Comparison of ENCODE assay signal across 21 cellular contexts in the genomic region with DNA sequence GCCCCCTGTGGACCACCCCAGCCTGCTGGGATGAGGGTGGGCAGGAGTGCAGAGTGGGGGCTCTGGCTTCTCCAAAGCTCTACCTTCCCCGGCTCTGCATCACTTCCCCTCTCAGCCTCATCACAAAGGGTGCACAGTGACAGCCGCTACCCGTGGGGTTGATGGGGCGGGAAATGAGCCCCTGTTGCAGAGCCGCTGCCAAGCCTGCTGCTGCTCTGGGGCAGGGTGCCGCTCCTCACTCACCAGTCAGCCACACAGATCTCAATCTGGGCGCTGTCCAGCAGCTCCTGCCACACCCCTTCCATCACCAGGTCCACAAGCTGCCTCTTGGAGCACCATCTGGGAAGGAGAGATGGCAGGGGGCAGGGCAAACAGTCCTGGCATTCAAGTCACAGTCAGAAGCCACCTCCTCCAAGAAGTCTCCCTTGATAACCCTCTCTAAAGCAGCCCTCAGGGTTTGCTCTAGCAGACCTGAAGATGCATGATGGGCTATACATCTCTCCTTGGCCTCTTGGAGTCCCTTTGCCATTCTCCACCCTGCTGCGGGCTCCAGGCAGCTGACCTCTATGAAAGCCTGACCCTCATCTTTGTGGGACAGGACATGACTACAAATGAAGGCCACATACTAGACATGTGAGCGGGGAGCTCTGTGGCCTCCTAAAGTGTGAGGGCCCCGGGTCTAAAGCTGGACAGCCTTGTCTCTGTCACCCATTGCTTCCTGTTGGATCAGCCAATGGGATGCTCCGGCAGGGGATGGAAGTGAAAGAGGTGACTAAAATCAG. TPM values are rescaled to one million over a fixed set of nuclear protein-coding genes. Genes with fewer than 3 reads are reported as not detected.
DNase-seq lines count a peak whose midpoint lies in the region; ATAC-seq, FAIRE-seq and TF ChIP-seq lines count a peak whose summit lies in the region.
"Had no signal": no experiment of that assay in that cellular context is flagged by ENCODE, and none has a peak within 500 bp of the region (broad histone marks: within the 10 kb centered on the region; RNA-seq: fewer than 3 reads in every experiment).

No MANE protein-coding gene starts in this region.

- TF ChIP-seq CTCF in MCF 10A (IDR thresholded peaks at IDR 0.05; ENCODE audit: unreplicated experiment) (no peak), breast epithelium (IDR thresholded peaks at IDR 0.05) (no peak), GM12878 (IDR thresholded peaks at IDR 0.05 in 2 of 3, conservative IDR thresholded peaks at IDR 0.05 in 1 of 3; ENCODE audit: control insufficient read depth in 2 of 3, extremely low read depth in 1 of 3, insufficient read depth in 1 of 3, low read depth in 3 of 3, low read length in 3 of 3) (no peak), osteoblast (IDR thresholded peaks at IDR 0.05; ENCODE audit: extremely low read depth, low read depth, low read length) (no peak)

- no peak overlapping the region for H3K9ac ChIP-seq in GM12878 (ENCODE audit: control insufficient read depth, insufficient read depth, low read length)
- H3K9ac ChIP-seq: BLaER1 treated with 17β-estradiol and CSF1 and Interleukin-3, amounts not matched to agents 10 nM and 100 nM had no signal

- BruUV-seq in MCF 10A (replicated peaks; lab: Mats Ljungman, UMichigan) (no TSS peak), GM12878 (replicated peaks; lab: Mats Ljungman, UMichigan) (no TSS peak)

- no peaks in the 10 kb centered on the region for H3K36me3 Mint-ChIP-seq in MCF 10A (ENCODE audit: insufficient read depth, unreplicated experiment)
- H3K36me3 Mint-ChIP-seq: CD8-positive, alpha-beta memory T cell; IgD-negative memory B cell had no signal

- TF ChIP-seq RAD21 in GM12878 (IDR thresholded peaks at IDR 0.05; ENCODE audit: insufficient read depth, low read depth, low read length): no peak

- TF ChIP-seq POLR2A in breast epithelium (IDR thresholded peaks at IDR 0.05): no peak
- TF ChIP-seq POLR2A in GM12878 (IDR thresholded peaks at IDR 0.05; ENCODE audit: low read depth, low read length): no peak

- no peak overlapping the region for H3K4me3 Mint-ChIP-seq in MCF 10A (ENCODE audit: unreplicated experiment)
- H3K4me3 Mint-ChIP-seq: IgD-negative memory B cell had no signal

- intact Hi-C loops in MCF 10A (cut with micrococcal nuclease) (no loop called here), breast epithelium (cut with DNase I; ENCODE audit: low total_unique reads) (loop anchor here (5.0 kb wide), 1 partner anchor 176 kb away; no protein-coding TSS in a partner anchor), GM12878 (cut with micrococcal nuclease; ENCODE audit: unreplicated experiment) (no loop called here)

- H3K27me3 Mint-ChIP-seq in MCF 10A (ENCODE audit: insufficient read depth, unreplicated experiment): peaks cover under 1% of the 10 kb centered on the region

- H3K79me2 ChIP-seq in GM12878 (ENCODE audit: control insufficient read depth, insufficient read depth, low read length): no peaks in the 10 kb centered on the region
- H3K79me2 ChIP-seq in osteoblast (ENCODE audit: insufficient read depth, low read length): no peaks in the 10 kb centered on the region

- DNase-seq in MCF 10A (ENCODE audit: unreplicated experiment) (peak; percentile 11), breast epithelium (ENCODE audit: low spot score in 2 of 2) (no peak), HT-29 (ENCODE audit: low spot score) (peak; percentile 27), GM12878 (ENCODE audit: low read depth, low spot score) (no peak), osteoblast (ENCODE audit: insufficient read length, low spot score, missing footprints) (peak; percentile 58), hypothalamus (lab: John Stamatoyannopoulos, UW) (no peak), NCI-H2196 (lab: John Stamatoyannopoulos, UW; ENCODE audit: unreplicated experiment) (no peak)
- DNase-seq: MV-4-11, NCI-H1417 treated with DMSO at 0.1 percent for 48 hours, NCI-H1930, NCI-H2171 treated with DMSO at 0.1 percent for 48 hours, NCI-H774, Peyer's patch, SHP77 treated with DMSO at 0.1 percent for 48 hours had no signal

- H3K4me1 ChIP-seq in breast epithelium: no peaks in the 10 kb centered on the region
- no peaks in the 10 kb centered on the region for H3K4me1 ChIP-seq in GM12878 (ENCODE audit: control insufficient read depth, insufficient read depth, low read length)
- no peaks in the 10 kb centered on the region for H3K4me1 ChIP-seq in osteoblast (ENCODE audit: insufficient read depth, low read length)

- no peaks in the 10 kb centered on the region for H3K4me1 Mint-ChIP-seq in MCF 10A (ENCODE audit: insufficient read depth, unreplicated experiment)

- SMC1A ChIA-PET in GM12878 (lab: Charles Lee; ENCODE audit: uncharacterized antibody, unreplicated experiment): no interaction called here

- no peak overlapping the region for H3K27ac ChIP-seq in breast epithelium
- no peak overlapping the region for H3K27ac ChIP-seq in GM12878 (ENCODE audit: control insufficient read depth, insufficient read depth)
- no peak overlapping the region for H3K27ac ChIP-seq in osteoblast (ENCODE audit: low read depth, low read length)
- H3K27ac ChIP-seq: BLaER1 treated with 17β-estradiol and CSF1 and Interleukin-3, amounts not matched to agents 10 nM and 100 nM; Peyer's patch had no signal

- CTCF ChIA-PET in MCF 10A (lab: Yijun Ruan, JAX) (interaction anchor here (0.5 to 1.9 kb wide), 3 partner anchors 16 to 523 kb away, joined by 3 to 5 read pairs (median 4); partner anchors contain the start of genes ACTN4, MRPS12 and SARS2), GM12878 (lab: Yijun Ruan, JAX) (interaction anchor here (1.7 kb wide), 1 partner anchor 16 kb away, joined by 6 read pairs; the partner anchor contains the start of genes MRPS12 and SARS2)

- in situ Hi-C loops in GM12878 (cut with MboI): no loop called here

- FAIRE-seq in GM12878 (lab: Jason Lieb, UNC): no peak
- FAIRE-seq: A204.1 had no signal

- H3K9me3 ChIP-seq in breast epithelium: no peaks in the 10 kb centered on the region
- no peaks in the 10 kb centered on the region; the same call in 2 of the 3 replicates for H3K9me3 ChIP-seq in GM12878 (replicated peaks; ENCODE audit: control insufficient read depth, insufficient read depth, low read length)
- H3K9me3 ChIP-seq in osteoblast (ENCODE audit: low read depth, low read length): no peaks in the 10 kb centered on the region

- H3K4me3 ChIP-seq in breast epithelium: no peak overlapping the region
- no peak overlapping the region for H3K4me3 ChIP-seq in GM12878
- no peak overlapping the region for H3K4me3 ChIP-seq in osteoblast (ENCODE audit: insufficient read depth, low read length)
- H3K4me3 ChIP-seq: BLaER1 treated with 17β-estradiol and CSF1 and Interleukin-3, amounts not matched to agents 10 nM and 100 nM; Peyer's patch had no signal

- no peak for TF ChIP-seq EP300 in GM12878 (IDR thresholded peaks at IDR 0.05; ENCODE audit: borderline replicate concordance in 1 of 2, control insufficient read depth in 1 of 2, low read depth in 2 of 2, low read length in 2 of 2)

- H3K36me3 ChIP-seq in breast epithelium: no peaks in the 10 kb centered on the region
- no peaks in the 10 kb centered on the region for H3K36me3 ChIP-seq in GM12878 (ENCODE audit: control insufficient read depth in 2 of 2, insufficient read depth in 2 of 2, low read length in 1 of 2)
- H3K36me3 ChIP-seq in osteoblast (ENCODE audit: insufficient read depth, low read length): peaks cover 10% of the 10 kb centered on the region
- H3K36me3 ChIP-seq: BLaER1 treated with 17β-estradiol and CSF1 and Interleukin-3, amounts not matched to agents 10 nM and 100 nM; Peyer's patch had no signal

- RAD21 ChIA-PET in GM12878 (lab: Charles Lee; ENCODE audit: unreplicated experiment): interaction anchor here (0.5 kb wide), 1 partner anchor 171 kb away, joined by 3 read pairs; no protein-coding TSS in a partner anchor

- H4K20me1 ChIP-seq in GM12878 (ENCODE audit: control insufficient read depth, insufficient read depth) (no peaks in the 10 kb centered on the region), osteoblast (ENCODE audit: insufficient read depth, low read length) (peaks cover 3% of the 10 kb centered on the region)
- H4K20me1 ChIP-seq: BLaER1 treated with 17β-estradiol and CSF1 and Interleukin-3, amounts not matched to agents 10 nM and 100 nM had no signal

- ATAC-seq in GM12878: no peak
- no peak for ATAC-seq in GM19455 (IDR thresholded peaks at IDR 0.05; ENCODE audit: unreplicated experiment)

- H2AFZ ChIP-seq in GM12878 (ENCODE audit: control insufficient read depth, low read depth, low read length) (no peak overlapping the region), osteoblast (ENCODE audit: low read length) (no peak overlapping the region)

- no peaks in the 10 kb centered on the region for H3K27me3 ChIP-seq in breast epithelium
- no peaks in the 10 kb centered on the region; a peak in 1 of 4 replicates for H3K27me3 ChIP-seq in GM12878 (replicated peaks in 1 of 2; ENCODE audit: control insufficient read depth in 2 of 2, insufficient read depth in 2 of 2, low read length in 1 of 2)
- no peaks in the 10 kb centered on the region for H3K27me3 ChIP-seq in osteoblast (ENCODE audit: insufficient read depth, low read length)
- H3K27me3 ChIP-seq: BLaER1 treated with 17β-estradiol and CSF1 and Interleukin-3, amounts not matched to agents 10 nM and 100 nM; Peyer's patch had no signal

- H3K9me3 Mint-ChIP-seq in MCF 10A (ENCODE audit: unreplicated experiment): no peaks in the 10 kb centered on the region
- H3K9me3 Mint-ChIP-seq: CD8-positive, alpha-beta memory T cell had no signal

- no peak overlapping the region for H3K27ac Mint-ChIP-seq in MCF 10A (ENCODE audit: low read depth, unreplicated experiment)
- H3K27ac Mint-ChIP-seq: IgD-negative memory B cell had no signal

- POLR2A ChIA-PET in MCF 10A (lab: Yijun Ruan, JAX) (interaction anchor here (0.9 kb wide), 1 partner anchor 16 kb away, joined by 9 read pairs; the partner anchor contains the start of genes MRPS12 and SARS2), GM12878 (lab: Charles Lee) (no interaction called here)

- no peak overlapping the region for H3K4me2 ChIP-seq in GM12878 (ENCODE audit: control insufficient read depth, insufficient read depth)
- H3K4me2 ChIP-seq in osteoblast (ENCODE audit: insufficient read depth, low read length): no peak overlapping the region
- H3K4me2 ChIP-seq: BLaER1 treated with 17β-estradiol and CSF1 and Interleukin-3, amounts not matched to agents 10 nM and 100 nM had no signal

- 56% methylated on average over 11 of the region's 11 CpGs for WGBS in GM12878 (ENCODE audit: insufficient coverage, insufficient replicate concordance, low lambda C conversion rate, missing lambda C conversion rate)

RNA-seq across cellular contexts. Expression of gene MRPS12, which starts 15.7 kb away (rescaled TPM):
- total RNA-seq in MCF 10A (2022) (38.1 and 53.3 TPM in 2 replicates), breast epithelium (10 to 100 TPM; 27.5 to 41.0 (median 29.3) TPM), GM12878 (2014; rRNA removed) (120 and 149 TPM in 2 replicates), GM12878 (2014; rRNA removed; fragmentation: Illumina TruSeq; extraction: Trizol) (38.1 and 41.8 TPM in 2 replicates), GM12878 (2021) (101 and 112 TPM in 2 replicates), osteoblast (21.5 and 25.7 TPM in 2 replicates)
- total RNA-seq in HT-29 (2014; rRNA removed; shearing (Covaris generic)): 350 and 367 TPM in 2 replicates
- 21.5 and 25.4 TPM in 2 replicates for total RNA-seq in GM12878 (2013; cell fraction: nucleolus; rRNA removed)
- 21.9 TPM for polyA plus RNA-seq in GM12878 (2011; ENCODE audit: low read depth)
- polyA plus RNA-seq in GM12878 (2011; rRNA removed) (19.4 and 42.6 TPM in 2 replicates), GM12878 (2014; fragmentation: Illumina TruSeq; extraction: Trizol) (6.0 and 22.8 TPM in 2 replicates), GM12878 (2014; fragmentation: Nextera tagmentation; extraction: Ambion mirVana) (10 to 100 TPM in 1 of 2 experiments, 1 to 10 TPM in 1; 7.3 to 39.6 TPM), GM12878 (2014; rRNA removed) (148 and 171 TPM in 2 replicates), GM12878 (2016; fragmentation: Nextera tagmentation; extraction: Ambion mirVana) (100 to 1,000 TPM; 178 to 205 TPM)
- 83.1 and 137 TPM in 2 replicates for polyA plus RNA-seq in GM12878 (2011; cell fraction: cytosol; rRNA removed)
- 78.3 and 81.7 TPM in 2 replicates for polyA plus RNA-seq in GM12878 (2011; cell fraction: nucleus; rRNA removed)
- polyA plus RNA-seq in GM12878 (2012): 53.3 and 53.6 TPM in 2 replicates
- polyA minus RNA-seq in GM12878 (2011; rRNA and poly(A)+ RNA removed): 22.2 and 47.5 TPM in 2 replicates
- 24.0 and 27.7 TPM in 2 replicates for polyA minus RNA-seq in GM12878 (2011; cell fraction: cytosol; rRNA and poly(A)+ RNA removed)
- polyA minus RNA-seq in GM12878 (2011; cell fraction: nucleus; rRNA and poly(A)+ RNA removed): 21.3 and 34.3 TPM in 2 replicates

RNA-seq across cellular contexts. Expression of gene SARS2, which starts 15.9 kb away (rescaled TPM):
- 9.3 and 23.6 TPM in 2 replicates for total RNA-seq in MCF 10A (2022)
- total RNA-seq in breast epithelium: 10 to 100 TPM; 10.9 to 22.6 (median 18.9) TPM
- total RNA-seq in HT-29 (2014; rRNA removed; shearing (Covaris generic)): 100 and 110 TPM in 2 replicates
- total RNA-seq in GM12878 (2013; cell fraction: nucleolus; rRNA removed): 36.5 and 40.6 TPM in 2 replicates
- 33.7 and 34.1 TPM in 2 replicates for total RNA-seq in GM12878 (2014; rRNA removed)
- 18.5 and 21.4 TPM in 2 replicates for total RNA-seq in GM12878 (2014; rRNA removed; fragmentation: Illumina TruSeq; extraction: Trizol)
- 35.9 and 38.2 TPM in 2 replicates for total RNA-seq in GM12878 (2021)
- 15.0 TPM for polyA plus RNA-seq in GM12878 (2011; ENCODE audit: low read depth)
- polyA plus RNA-seq in GM12878 (2011; rRNA removed): 9.1 and 20.9 TPM in 2 replicates
- polyA plus RNA-seq in GM12878 (2011; cell fraction: cytosol; rRNA removed): 24.2 and 40.9 TPM in 2 replicates
- 148 and 173 TPM in 2 replicates for polyA plus RNA-seq in GM12878 (2011; cell fraction: nucleus; rRNA removed)
- 23.8 and 28.3 TPM in 2 replicates for polyA plus RNA-seq in GM12878 (2012)
- 7.3 and 19.0 TPM in 2 replicates for polyA plus RNA-seq in GM12878 (2014; fragmentation: Illumina TruSeq; extraction: Trizol)
- polyA plus RNA-seq in GM12878 (2014; fragmentation: Nextera tagmentation; extraction: Ambion mirVana): 1 to 10 TPM; 2.6 to 7.8 TPM
- polyA plus RNA-seq in GM12878 (2014; rRNA removed): 50.3 and 77.8 TPM in 2 replicates
- polyA plus RNA-seq in GM12878 (2016; fragmentation: Nextera tagmentation; extraction: Ambion mirVana): 10 to 100 TPM; 35.8 to 42.7 TPM
- polyA minus RNA-seq in GM12878 (2011; rRNA and poly(A)+ RNA removed): 11.6 and 33.9 TPM in 2 replicates
- 16.7 and 21.9 TPM in 2 replicates for polyA minus RNA-seq in GM12878 (2011; cell fraction: cytosol; rRNA and poly(A)+ RNA removed)
- 18.9 and 29.1 TPM in 2 replicates for polyA minus RNA-seq in GM12878 (2011; cell fraction: nucleus; rRNA and poly(A)+ RNA removed)
- 20.3 and 21.7 TPM in 2 replicates for total RNA-seq in osteoblast

RNA-seq across cellular contexts. Expression of gene FBXO17, which starts 29.1 kb away (rescaled TPM):
- total RNA-seq in MCF 10A (2022) (5.2 and 5.8 TPM in 2 replicates), breast epithelium (10 to 100 TPM; 14.2 to 67.2 (median 28.5) TPM), GM12878 (2014; rRNA removed) (7.2 and 10.6 TPM in 2 replicates), GM12878 (2014; rRNA removed; fragmentation: Illumina TruSeq; extraction: Trizol) (5.5 and 5.6 TPM in 2 replicates), GM12878 (2021) (8.7 and 11.1 TPM in 2 replicates), osteoblast (40.9 and 42.7 TPM in 2 replicates)
- total RNA-seq in HT-29 (2014; rRNA removed; shearing (Covaris generic)): not detected in 2 replicates
- 4.4 and 5.4 TPM in 2 replicates for total RNA-seq in GM12878 (2013; cell fraction: nucleolus; rRNA removed)
- polyA plus RNA-seq in GM12878 (2011; ENCODE audit: low read depth): 0.30 TPM
- polyA plus RNA-seq in GM12878 (2011; rRNA removed) (6.5 and 7.2 TPM in 2 replicates), GM12878 (2014; fragmentation: Illumina TruSeq; extraction: Trizol) (5.1 and 6.0 TPM in 2 replicates), GM12878 (2014; fragmentation: Nextera tagmentation; extraction: Ambion mirVana) (1 to 10 TPM; 2.2 to 2.4 TPM), GM12878 (2014; rRNA removed) (8.9 and 11.6 TPM in 2 replicates), GM12878 (2016; fragmentation: Nextera tagmentation; extraction: Ambion mirVana) (1 to 10 TPM; 3.6 to 4.0 TPM)
- polyA plus RNA-seq in GM12878 (2011; cell fraction: cytosol; rRNA removed): 8.3 and 9.4 TPM in 2 replicates
- polyA plus RNA-seq in GM12878 (2011; cell fraction: nucleus; rRNA removed): 13.6 and 17.8 TPM in 2 replicates
- polyA plus RNA-seq in GM12878 (2012): 0.55 and 0.63 TPM in 2 replicates
- 3.0 and 5.8 TPM in 2 replicates for polyA minus RNA-seq in GM12878 (2011; rRNA and poly(A)+ RNA removed)
- 2.7 and 3.2 TPM in 2 replicates for polyA minus RNA-seq in GM12878 (2011; cell fraction: cytosol; rRNA and poly(A)+ RNA removed)
- polyA minus RNA-seq in GM12878 (2011; cell fraction: nucleus; rRNA and poly(A)+ RNA removed): 2.1 and 5.2 TPM in 2 replicates
- total RNA-seq: CD8-positive, alpha-beta memory T cell had no signal
- polyA plus RNA-seq: IgD-negative memory B cell had no signal

RNA-seq across cellular contexts. Expression of gene CCER2, which starts 34.4 kb away (rescaled TPM):
- total RNA-seq in MCF 10A (2022) (0.39 TPM in 1 of 2 replicates, not detected in the other), breast epithelium (under 1 TPM in 2 of 3 donors, not detected in 1; 0.64 to 0.88 TPM), GM12878 (2014; rRNA removed) (0.28 and 0.33 TPM in 2 replicates), GM12878 (2014; rRNA removed; fragmentation: Illumina TruSeq; extraction: Trizol) (0.27 and 0.37 TPM in 2 replicates), GM12878 (2021) (0.21 and 0.56 TPM in 2 replicates), osteoblast (not detected in 2 replicates)
- total RNA-seq in HT-29 (2014; rRNA removed; shearing (Covaris generic)): 0.16 TPM in 1 of 2 replicates, not detected in the other
- total RNA-seq in GM12878 (2013; cell fraction: nucleolus; rRNA removed): 1.2 TPM in 1 of 2 replicates, not detected in the other
- 0.39 TPM for polyA plus RNA-seq in GM12878 (2011; ENCODE audit: low read depth)
- polyA plus RNA-seq in GM12878 (2011; rRNA removed) (0.13 and 0.23 TPM in 2 replicates), GM12878 (2014; fragmentation: Illumina TruSeq; extraction: Trizol) (0.62 TPM in 1 of 2 replicates, not detected in the other), GM12878 (2014; fragmentation: Nextera tagmentation; extraction: Ambion mirVana) (under 1 TPM; 0.26 TPM), GM12878 (2014; rRNA removed) (0.55 and 1.4 TPM in 2 replicates), GM12878 (2016; fragmentation: Nextera tagmentation; extraction: Ambion mirVana) (under 1 TPM; 0.19 to 0.59 TPM)
- polyA plus RNA-seq in GM12878 (2011; cell fraction: cytosol; rRNA removed): 0.25 and 0.50 TPM in 2 replicates
- polyA plus RNA-seq in GM12878 (2011; cell fraction: nucleus; rRNA removed): 2.4 and 3.5 TPM in 2 replicates
- polyA plus RNA-seq in GM12878 (2012): 0.53 and 1.3 TPM in 2 replicates
- polyA minus RNA-seq in GM12878 (2011; rRNA and poly(A)+ RNA removed): not detected in 2 replicates
- polyA minus RNA-seq in GM12878 (2011; cell fraction: cytosol; rRNA and poly(A)+ RNA removed): not detected in 2 replicates
- not detected in 2 replicates for polyA minus RNA-seq in GM12878 (2011; cell fraction: nucleus; rRNA and poly(A)+ RNA removed)
- total RNA-seq: H4, HT1080 had no signal
- polyA plus RNA-seq: CD8-positive, alpha-beta memory T cell; IgD-negative memory B cell had no signal

RNA-seq across cellular contexts. Expression of gene NFKBIB, which starts 46.7 kb away (rescaled TPM):
- total RNA-seq in MCF 10A (2022) (45.1 and 45.4 TPM in 2 replicates), breast epithelium (10 to 100 TPM; 15.7 to 29.2 (median 19.6) TPM), GM12878 (2014; rRNA removed) (45.0 and 52.2 TPM in 2 replicates), GM12878 (2014; rRNA removed; fragmentation: Illumina TruSeq; extraction: Trizol) (11.0 and 11.7 TPM in 2 replicates), GM12878 (2021) (47.6 and 54.6 TPM in 2 replicates), osteoblast (9.1 and 12.7 TPM in 2 replicates)
- 101 and 106 TPM in 2 replicates for total RNA-seq in HT-29 (2014; rRNA removed; shearing (Covaris generic))
- 5.3 and 5.4 TPM in 2 replicates for total RNA-seq in GM12878 (2013; cell fraction: nucleolus; rRNA removed)
- 7.9 TPM for polyA plus RNA-seq in GM12878 (2011; ENCODE audit: low read depth)
- polyA plus RNA-seq in GM12878 (2011; rRNA removed) (12.4 and 25.7 TPM in 2 replicates), GM12878 (2014; fragmentation: Illumina TruSeq; extraction: Trizol) (3.7 and 8.6 TPM in 2 replicates), GM12878 (2014; fragmentation: Nextera tagmentation; extraction: Ambion mirVana) (1 to 10 TPM; 1.2 to 4.3 TPM), GM12878 (2014; rRNA removed) (60.9 and 74.0 TPM in 2 replicates), GM12878 (2016; fragmentation: Nextera tagmentation; extraction: Ambion mirVana) (10 to 100 TPM; 36.3 to 43.5 TPM)
- 39.6 and 60.6 TPM in 2 replicates for polyA plus RNA-seq in GM12878 (2011; cell fraction: cytosol; rRNA removed)
- 19.5 and 32.3 TPM in 2 replicates for polyA plus RNA-seq in GM12878 (2011; cell fraction: nucleus; rRNA removed)
- 25.0 and 28.6 TPM in 2 replicates for polyA plus RNA-seq in GM12878 (2012)
- polyA minus RNA-seq in GM12878 (2011; rRNA and poly(A)+ RNA removed): 4.7 and 10.3 TPM in 2 replicates
- 7.4 and 8.5 TPM in 2 replicates for polyA minus RNA-seq in GM12878 (2011; cell fraction: cytosol; rRNA and poly(A)+ RNA removed)
- polyA minus RNA-seq in GM12878 (2011; cell fraction: nucleus; rRNA and poly(A)+ RNA removed): 2.5 and 3.3 TPM in 2 replicates

Comparison
In these comparisons a context has a peak if more than half of its experiments do, and no peak if none do; other contexts are left out.
1. DNase-seq: peak in MCF 10A (single experiment), HT-29 (single experiment) and osteoblast (single experiment); none in breast epithelium (0 of 2), GM12878 (single experiment), hypothalamus (0 of 51) and NCI-H2196 (single experiment).